In genomic region chr10:74544106-74544505, GRCh38 we compare ENCODE assay signal across 16 cellular contexts.
A peak's percentile ranks its signal among the peaks of the same experiment; 100 is the strongest.
DNase-seq lines count a peak whose midpoint lies in the region; ATAC-seq and TF ChIP-seq lines count a peak whose summit lies in the region.
"Had no signal": no experiment of that assay in that cellular context is flagged by ENCODE, and none has a peak within 500 bp of the region (broad histone marks: within the 10 kb centered on the region; RNA-seq: fewer than 3 reads in every experiment).

No MANE protein-coding gene starts in this region.

- H3K9me3 ChIP-seq in endodermal cell (ENCODE audit: control insufficient read depth, low read length), result no peaks in the 10 kb centered on the region

- H3K27ac Mint-ChIP-seq in endodermal cell (peak overlapping the region; percentile 6), memory B cell (peak overlapping the region; percentile 5)
- H3K27ac Mint-ChIP-seq: activated CD4-positive, alpha-beta memory T cell treated with anti-CD3 and anti-CD28 coated beads for 36 hours had no signal

- TF ChIP-seq CTCF in endodermal cell (conservative IDR thresholded peaks at IDR 0.05), result no peak

- no peak overlapping the region for H3K9ac ChIP-seq in endodermal cell (ENCODE audit: extremely low read depth, low read length, poor library complexity, severe bottlenecking)
- H3K9ac ChIP-seq: BLaER1 treated with 17β-estradiol and CSF1 and Interleukin-3, amounts not matched to agents 10 nM and 100 nM; parathyroid adenoma had no signal

- H3K4me3 Mint-ChIP-seq in endodermal cell (no peak overlapping the region), memory B cell (no peak overlapping the region)
- H3K4me3 Mint-ChIP-seq: activated CD4-positive, alpha-beta memory T cell treated with anti-CD3 and anti-CD28 coated beads for 36 hours had no signal

- no peaks in the 10 kb centered on the region for H3K36me3 ChIP-seq in endodermal cell (ENCODE audit: control insufficient read depth, insufficient read depth, low read length)

- no peak overlapping the region for H3K27ac ChIP-seq in endodermal cell (ENCODE audit: low read depth, low read length)
- H3K27ac ChIP-seq: BLaER1 treated with 17β-estradiol and CSF1 and Interleukin-3, amounts not matched to agents 10 nM and 100 nM; HL-60; parathyroid adenoma had no signal

- no peaks in the 10 kb centered on the region for H3K4me1 ChIP-seq in endodermal cell (ENCODE audit: control insufficient read depth, insufficient read depth, low read length)
- H3K4me1 ChIP-seq: parathyroid adenoma had no signal

- WGBS in endodermal cell (ENCODE audit: insufficient coverage in 1 of 2, insufficient read length in 1 of 2), 2 experiments, result 40 to 84% methylated on average over 1 to 2 of the region's 2 CpGs

- no peaks in the 10 kb centered on the region for H3K27me3 Mint-ChIP-seq in endodermal cell (ENCODE audit: insufficient read depth)
- H3K27me3 Mint-ChIP-seq in memory B cell, result no peaks in the 10 kb centered on the region
- H3K27me3 Mint-ChIP-seq: activated CD4-positive, alpha-beta memory T cell treated with anti-CD3 and anti-CD28 coated beads for 36 hours had no signal

- H3K4me1 Mint-ChIP-seq in endodermal cell (peaks cover 4% of the 10 kb centered on the region), memory B cell (no peaks in the 10 kb centered on the region)

- H3K36me3 Mint-ChIP-seq in endodermal cell (ENCODE audit: low read depth), result peaks cover 2% of the 10 kb centered on the region
- peaks cover 8% of the 10 kb centered on the region for H3K36me3 Mint-ChIP-seq in memory B cell

- peak; percentile 63 for DNase-seq in EH (ENCODE audit: low read depth)
- peak; percentile 64 for DNase-seq in M059J (ENCODE audit: low read depth)
- DNase-seq in endodermal cell, result no peak
- DNase-seq in memory B cell (ENCODE audit: low spot score in 2 of 2), result no peak
- DNase-seq in T-helper 1 cell, result no peak
- no peak for DNase-seq in NCI-H187 treated with DMSO at 0.1 percent for 48 hours (lab: John Stamatoyannopoulos, UW)
- DNase-seq: activated CD4-positive, alpha-beta memory T cell treated with anti-CD3 and anti-CD28 coated beads for 36 hours; anterior cingulate cortex; DMS79 treated with DMSO at 0.1 percent for 48 hours; NCI-H2029 treated with DMSO at 0.1 percent for 48 hours; Right ventricle myocardium superior had no signal

- ATAC-seq in memory B cell (ENCODE audit: low read depth) (no peak), HG03378 (IDR thresholded peaks at IDR 0.05; ENCODE audit: unreplicated experiment) (no peak), HG02678 (IDR thresholded peaks at IDR 0.05; ENCODE audit: unreplicated experiment) (no peak)

- H3K27me3 ChIP-seq in endodermal cell (ENCODE audit: control insufficient read depth, insufficient read depth, low read length, poor library complexity, severe bottlenecking), result no peaks in the 10 kb centered on the region
- H3K27me3 ChIP-seq: BLaER1 treated with 17β-estradiol and CSF1 and Interleukin-3, amounts not matched to agents 10 nM and 100 nM had no signal

- no peaks in the 10 kb centered on the region for H3K9me3 Mint-ChIP-seq in endodermal cell
- no peaks in the 10 kb centered on the region for H3K9me3 Mint-ChIP-seq in memory B cell
- H3K9me3 Mint-ChIP-seq: activated CD4-positive, alpha-beta memory T cell treated with anti-CD3 and anti-CD28 coated beads for 36 hours had no signal

- no peak overlapping the region for H3K4me3 ChIP-seq in endodermal cell (ENCODE audit: low read length)
- H3K4me3 ChIP-seq: BLaER1 treated with 17β-estradiol and CSF1 and Interleukin-3, amounts not matched to agents 10 nM and 100 nM had no signal

Comparison
In these comparisons a context has a peak if more than half of its experiments do, and no peak if none do; other contexts are left out.
1. DNase-seq: peak in EH (single experiment) and M059J (single experiment); none in endodermal cell (single experiment), memory B cell (0 of 2), T-helper 1 cell (0 of 5) and NCI-H187 treated with DMSO at 0.1 percent for 48 hours (single experiment).